ENCODE assay signal across 1 cellular context in the genomic region with DNA sequence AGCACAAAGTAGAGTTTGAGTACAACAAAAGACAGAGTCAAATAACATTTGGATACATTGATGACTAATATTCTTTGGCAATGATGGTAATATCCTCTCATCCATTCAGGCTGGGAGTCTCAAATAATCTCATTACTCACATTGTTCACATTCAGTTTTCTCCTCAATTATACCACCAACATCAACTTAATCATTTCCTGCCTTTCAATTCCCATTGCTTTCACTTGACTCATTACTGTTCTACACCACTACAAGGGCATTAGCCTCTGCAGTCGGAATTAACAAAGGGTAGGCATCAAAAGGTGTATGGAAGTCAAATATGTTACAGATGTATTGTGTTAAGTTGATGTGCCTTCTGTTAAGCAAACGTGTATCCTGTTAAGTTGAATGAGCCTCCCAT.
TF ChIP-seq lines count a peak whose summit lies in the region.

No MANE protein-coding gene starts in this region.

TF ChIP-seq in IMR-90, 13 proteins besides CTCF, POLR2A, EP300 and RAD21:
- TF ChIP-seq CEBPB (IDR thresholded peaks at IDR 0.05; ENCODE audit: low read depth, low read length) = peak; percentile 20; the same call in 1 of the 2 replicates
- TF ChIP-seq NFE2L2 (IDR thresholded peaks at IDR 0.05; ENCODE audit: low read depth, low read length) = no peak
TF ChIP-seq in IMR-90: peak in this region for 1.
